In the genomic region with DNA sequence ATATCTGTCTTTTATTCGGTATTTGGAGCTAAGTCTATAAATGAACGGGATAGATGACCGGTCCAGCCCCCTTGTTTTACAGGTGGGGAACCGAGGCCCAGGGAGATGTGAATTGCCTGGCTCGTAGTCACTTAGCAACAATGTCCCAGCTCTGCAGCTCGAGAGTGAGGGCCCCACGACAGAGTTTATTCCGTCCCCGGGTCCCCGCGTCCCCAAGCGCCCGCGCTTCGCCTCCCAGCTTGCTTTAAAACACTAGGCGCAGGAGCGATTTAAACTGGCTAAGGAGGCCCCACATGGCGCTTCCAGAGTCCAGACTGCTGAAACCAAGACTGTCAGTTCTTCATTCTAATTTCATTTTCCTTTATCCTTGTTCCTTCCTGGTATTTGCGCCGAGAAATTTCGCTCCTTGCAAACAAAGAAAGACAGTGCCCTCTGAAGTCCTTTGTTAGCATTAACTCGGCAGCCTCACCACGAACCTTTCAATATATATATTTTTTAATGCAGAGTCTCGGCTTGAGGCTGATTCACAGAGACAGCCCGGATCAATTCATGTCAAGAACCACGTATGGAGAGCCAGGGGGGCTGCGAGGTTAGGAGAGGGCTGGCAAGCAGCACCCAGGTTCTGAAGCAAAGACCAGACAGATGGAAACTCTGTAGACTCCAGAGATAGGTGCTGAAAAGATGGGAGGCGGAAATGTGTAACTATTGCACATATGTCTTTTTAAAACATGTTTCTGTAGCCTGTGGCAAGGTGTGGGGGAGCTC, we compare ENCODE assay signal across 8 cellular contexts. TPM values are rescaled to one million over a fixed set of nuclear protein-coding genes. Genes with fewer than 3 reads are reported as not detected.
DNase-seq lines count a peak whose midpoint lies in the region; ATAC-seq and TF ChIP-seq lines count a peak whose summit lies in the region.

No MANE protein-coding gene starts in this region.

- WGBS in GM23248 (ENCODE audit: low coverage in 1 of 2, low lambda C conversion rate in 2 of 2, missing lambda C conversion rate in 2 of 2), 2 experiments: 5 to 6% methylated on average over 28 of the region's 28 CpGs
- WGBS in iPS DF 6.9 (ENCODE audit: insufficient coverage, insufficient read length): no CpG with 5 or more reads among the region's 28 CpGs

- no peaks in the 10 kb centered on the region for H3K9me2 ChIP-seq in GM23248 (ENCODE audit: insufficient read depth)

- peak; percentile 69 for TF ChIP-seq CTCF in BJ (IDR thresholded peaks at IDR 0.05; ENCODE audit: insufficient read depth, low read depth, low read length)
- peak; percentile 59 for TF ChIP-seq CTCF in OCI-LY3 (IDR thresholded peaks at IDR 0.05; ENCODE audit: low read depth, low read length)
- peak; percentile 67 for TF ChIP-seq CTCF in astrocyte of the cerebellum (IDR thresholded peaks at IDR 0.05; ENCODE audit: low read depth, low read length, missing control alignments)

- H4K20me1 ChIP-seq in GM23248 (ENCODE audit: insufficient read depth) (no peaks in the 10 kb centered on the region), OCI-LY3 (ENCODE audit: insufficient read depth, low read length) (peaks cover 11% of the 10 kb centered on the region; the same call in 1 of the 2 replicates)

- CTCF ChIA-PET in BJ (lab: Yijun Ruan, JAX): interaction anchor here (0.6 to 4.7 kb wide), 25 partner anchors 9 to 1050 kb away, joined by 3 to 33 read pairs (median 4); no protein-coding TSS in a partner anchor

- no peaks in the 10 kb centered on the region for H3K36me3 ChIP-seq in BJ (ENCODE audit: control insufficient read depth, insufficient read depth, low read length)
- H3K36me3 ChIP-seq in GM23248 (ENCODE audit: low read depth): no peaks in the 10 kb centered on the region
- no peaks in the 10 kb centered on the region for H3K36me3 ChIP-seq in OCI-LY3 (replicated peaks; ENCODE audit: low read depth, low read length)
- H3K36me3 ChIP-seq in iPS DF 6.9 (ENCODE audit: control insufficient read depth, insufficient read depth, low read length): no peaks in the 10 kb centered on the region

- peak overlapping the region; percentile 57 for H3K27ac ChIP-seq in GM23248
- H3K27ac ChIP-seq in OCI-LY3 (ENCODE audit: low read length): no peak overlapping the region
- H3K27ac ChIP-seq in iPS DF 6.9 (ENCODE audit: low read length): no peak overlapping the region

- H3K4me1 ChIP-seq in GM23248 (ENCODE audit: insufficient read depth): peaks cover 38% of the 10 kb centered on the region
- peaks cover 17% of the 10 kb centered on the region for H3K4me1 ChIP-seq in OCI-LY3 (ENCODE audit: low read length)
- no peaks in the 10 kb centered on the region; the same call in 1 of the 2 replicates for H3K4me1 ChIP-seq in iPS DF 6.9 (ENCODE audit: control insufficient read depth, insufficient read depth, low read length)

- H3K9me3 ChIP-seq in GM23248 (ENCODE audit: low read depth): no peaks in the 10 kb centered on the region
- no peaks in the 10 kb centered on the region for H3K9me3 ChIP-seq in OCI-LY3 (ENCODE audit: insufficient read depth, low read length)
- H3K9me3 ChIP-seq in iPS DF 6.9 (ENCODE audit: control insufficient read depth, insufficient read depth, low read length): no peaks in the 10 kb centered on the region

- H3K9ac ChIP-seq in GM23248 (peak overlapping the region; percentile 82), OCI-LY3 (ENCODE audit: low read length) (peak overlapping the region; percentile 44; the same call in 1 of the 2 replicates)

- in situ Hi-C loops in GM23248 (cut with MboI) (loop anchor here (10.0 kb wide), 1 partner anchor 607 kb away; no protein-coding TSS in a partner anchor), astrocyte of the cerebellum (cut with HindIII; ENCODE audit: low sequenced_read_pairs) (no loop called here)

- ATAC-seq in HG03442 (IDR thresholded peaks at IDR 0.05; ENCODE audit: unreplicated experiment): no peak

- H3F3A ChIP-seq in GM23248 (ENCODE audit: insufficient read depth): peaks cover 45% of the 10 kb centered on the region

- H3K4me2 ChIP-seq in GM23248 (ENCODE audit: unreplicated experiment): peak overlapping the region; percentile 97
- H3K4me2 ChIP-seq in OCI-LY3 (ENCODE audit: low read length): peak overlapping the region; percentile 98

- H2AFZ ChIP-seq in GM23248 (peak overlapping the region; percentile 83), OCI-LY3 (ENCODE audit: low read depth, low read length) (0 out of 2 replicates have a peak overlapping the region, but pooled peaks have one; percentile 30)

- DNase-seq in BJ (ENCODE audit: low read depth) (no peak), GM23248 (peak; percentile 91), astrocyte of the cerebellum (ENCODE audit: low read depth) (peak; percentile 72), iPS DF 6.9 (ENCODE audit: low read depth, low spot score) (no peak), renal cortical epithelial cell (ENCODE audit: low read depth) (peak; percentile 84), germinal center (ENCODE audit: low spot score) (no peak)

- peak overlapping the region; percentile 82 for H3K4me3 ChIP-seq in BJ (ENCODE audit: low read depth, low read length)
- H3K4me3 ChIP-seq in GM23248: peak overlapping the region; percentile 89
- peak overlapping the region; percentile 92 for H3K4me3 ChIP-seq in OCI-LY3 (ENCODE audit: low read length)
- peak overlapping the region; percentile 89 for H3K4me3 ChIP-seq in astrocyte of the cerebellum (ENCODE audit: low read depth, low read length)
- peak overlapping the region; percentile 65; the same call in 1 of the 2 replicates for H3K4me3 ChIP-seq in iPS DF 6.9 (ENCODE audit: low read length)

- POLR2A ChIA-PET in BJ (lab: Charles Lee): no interaction called here

- H3K27me3 ChIP-seq in BJ (ENCODE audit: control insufficient read depth, insufficient read depth, low read length): no peaks in the 10 kb centered on the region
- H3K27me3 ChIP-seq in GM23248 (replicated peaks; ENCODE audit: insufficient read depth): no peaks in the 10 kb centered on the region
- peaks cover 35% of the 10 kb centered on the region for H3K27me3 ChIP-seq in OCI-LY3 (ENCODE audit: low read depth, low read length)
- H3K27me3 ChIP-seq in iPS DF 6.9 (ENCODE audit: control insufficient read depth, insufficient read depth, low read length): peaks cover 5% of the 10 kb centered on the region; the same call in 1 of the 2 replicates

- H3K79me2 ChIP-seq in GM23248 (ENCODE audit: insufficient read depth) (peaks cover 27% of the 10 kb centered on the region), OCI-LY3 (ENCODE audit: low read length) (no peaks in the 10 kb centered on the region)

RNA-seq across cellular contexts. Expression of gene ENC1, which starts 1.4 kb away (rescaled TPM):
- polyA plus RNA-seq in BJ (2011; rRNA removed) (26.5 and 34.1 TPM in 2 replicates), GM23248 (2016; fragmentation: Nextera tagmentation; extraction: Ambion mirVana) (14.6 and 15.8 TPM in 2 replicates)
- polyA minus RNA-seq in BJ (2011; rRNA and poly(A)+ RNA removed): 28.9 and 35.0 TPM in 2 replicates
- 15.3 and 18.5 TPM in 2 replicates for total RNA-seq in GM23248 (2014; rRNA removed; shearing (Covaris generic))
- 44.5 and 219 TPM in 2 replicates for total RNA-seq in renal cortical epithelial cell

RNA-seq across cellular contexts. Expression of gene HEXB, which starts 43.1 kb away (rescaled TPM):
- polyA plus RNA-seq in BJ (2011; rRNA removed) (71.0 and 175 TPM in 2 replicates), GM23248 (2016; fragmentation: Nextera tagmentation; extraction: Ambion mirVana) (127 TPM in 2 replicates)
- polyA minus RNA-seq in BJ (2011; rRNA and poly(A)+ RNA removed): 59.5 and 61.8 TPM in 2 replicates
- total RNA-seq in GM23248 (2014; rRNA removed; shearing (Covaris generic)): 106 and 109 TPM in 2 replicates
- 99.8 and 127 TPM in 2 replicates for total RNA-seq in renal cortical epithelial cell

Comparison
In these comparisons a context has a peak if more than half of its experiments do, and no peak if none do; other contexts are left out.
1. DNase-seq: peak in GM23248 (single experiment), astrocyte of the cerebellum (single experiment) and renal cortical epithelial cell (single experiment); none in BJ (single experiment), iPS DF 6.9 (single experiment) and germinal center (single experiment).
2. Peak in every context shown above with its lines, with median percentiles within 50 percentile points of each other: H3K4me3 ChIP-seq and CTCF ChIP-seq.